ENCODE assay signal across 1 cellular context in genomic region chr2:135531231-135532197, GRCh38.
TF ChIP-seq lines count a peak whose summit lies in the region.

Gene R3HDM1 (plus strand): TSS chr2:135531484. CDS start chr2:135604846, 73,362 bp downstream.

TF ChIP-seq in K562, 482 proteins besides CTCF, POLR2A, EP300 and RAD21 (continued from another document and continues in another):
- TF ChIP-seq KAT7 (CRISPR knock-in tag; IDR thresholded peaks at IDR 0.05; ENCODE audit: borderline replicate concordance), result 0 out of 2 replicates have a peak, but pooled peaks have one; percentile 22
- TF ChIP-seq RBBP5 (IDR thresholded peaks at IDR 0.05; ENCODE audit: borderline replicate concordance, insufficient read depth, low read length, poor library complexity, severe bottlenecking), result peak; percentile 93
- no peak for TF ChIP-seq ETS2 (tag; IDR thresholded peaks at IDR 0.05; ENCODE audit: borderline replicate concordance, poor library complexity, severe bottlenecking)
- TF ChIP-seq ZNF589 (CRISPR knock-in tag; IDR thresholded peaks at IDR 0.05; ENCODE audit: low read depth), result no peak
- TF ChIP-seq SAP30 (IDR thresholded peaks at IDR 0.05; ENCODE audit: borderline replicate concordance, insufficient read depth, low read depth, low read length, poor library complexity, severe bottlenecking), result peak; percentile 54
- TF ChIP-seq, protein P1, sequence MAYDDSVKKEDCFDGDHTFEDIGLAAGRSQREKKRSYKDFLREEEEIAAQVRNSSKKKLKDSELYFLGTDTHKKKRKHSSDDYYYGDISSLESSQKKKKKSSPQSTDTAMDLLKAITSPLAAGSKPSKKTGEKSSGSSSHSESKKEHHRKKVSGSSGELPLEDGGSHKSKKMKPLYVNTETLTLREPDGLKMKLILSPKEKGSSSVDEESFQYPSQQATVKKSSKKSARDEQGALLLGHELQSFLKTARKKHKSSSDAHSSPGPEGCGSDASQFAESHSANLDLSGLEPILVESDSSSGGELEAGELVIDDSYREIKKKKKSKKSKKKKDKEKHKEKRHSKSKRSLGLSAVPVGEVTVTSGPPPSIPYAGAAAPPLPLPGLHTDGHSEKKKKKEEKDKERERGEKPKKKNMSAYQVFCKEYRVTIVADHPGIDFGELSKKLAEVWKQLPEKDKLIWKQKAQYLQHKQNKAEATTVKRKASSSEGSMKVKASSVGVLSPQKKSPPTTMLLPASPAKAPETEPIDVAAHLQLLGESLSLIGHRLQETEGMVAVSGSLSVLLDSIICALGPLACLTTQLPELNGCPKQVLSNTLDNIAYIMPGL (CRISPR knock-in tag; IDR thresholded peaks at IDR 0.05), result no peak
- TF ChIP-seq SRSF7 (optimal IDR thresholded peaks at IDR 0.05; ENCODE audit: low read depth, low read length), result no peak
- peak; percentile 16 for TF ChIP-seq SP1 (CRISPR knock-in tag; IDR thresholded peaks at IDR 0.05)
- no peak for TF ChIP-seq GABPB2 (CRISPR knock-in tag; conservative IDR thresholded peaks at IDR 0.05)
- no peak for TF ChIP-seq ZNF584 (CRISPR knock-in tag; IDR thresholded peaks at IDR 0.05; ENCODE audit: low read depth)
- TF ChIP-seq PURB (CRISPR knock-in tag; IDR thresholded peaks at IDR 0.05; ENCODE audit: low read depth), result no peak
- TF ChIP-seq, protein P2, sequence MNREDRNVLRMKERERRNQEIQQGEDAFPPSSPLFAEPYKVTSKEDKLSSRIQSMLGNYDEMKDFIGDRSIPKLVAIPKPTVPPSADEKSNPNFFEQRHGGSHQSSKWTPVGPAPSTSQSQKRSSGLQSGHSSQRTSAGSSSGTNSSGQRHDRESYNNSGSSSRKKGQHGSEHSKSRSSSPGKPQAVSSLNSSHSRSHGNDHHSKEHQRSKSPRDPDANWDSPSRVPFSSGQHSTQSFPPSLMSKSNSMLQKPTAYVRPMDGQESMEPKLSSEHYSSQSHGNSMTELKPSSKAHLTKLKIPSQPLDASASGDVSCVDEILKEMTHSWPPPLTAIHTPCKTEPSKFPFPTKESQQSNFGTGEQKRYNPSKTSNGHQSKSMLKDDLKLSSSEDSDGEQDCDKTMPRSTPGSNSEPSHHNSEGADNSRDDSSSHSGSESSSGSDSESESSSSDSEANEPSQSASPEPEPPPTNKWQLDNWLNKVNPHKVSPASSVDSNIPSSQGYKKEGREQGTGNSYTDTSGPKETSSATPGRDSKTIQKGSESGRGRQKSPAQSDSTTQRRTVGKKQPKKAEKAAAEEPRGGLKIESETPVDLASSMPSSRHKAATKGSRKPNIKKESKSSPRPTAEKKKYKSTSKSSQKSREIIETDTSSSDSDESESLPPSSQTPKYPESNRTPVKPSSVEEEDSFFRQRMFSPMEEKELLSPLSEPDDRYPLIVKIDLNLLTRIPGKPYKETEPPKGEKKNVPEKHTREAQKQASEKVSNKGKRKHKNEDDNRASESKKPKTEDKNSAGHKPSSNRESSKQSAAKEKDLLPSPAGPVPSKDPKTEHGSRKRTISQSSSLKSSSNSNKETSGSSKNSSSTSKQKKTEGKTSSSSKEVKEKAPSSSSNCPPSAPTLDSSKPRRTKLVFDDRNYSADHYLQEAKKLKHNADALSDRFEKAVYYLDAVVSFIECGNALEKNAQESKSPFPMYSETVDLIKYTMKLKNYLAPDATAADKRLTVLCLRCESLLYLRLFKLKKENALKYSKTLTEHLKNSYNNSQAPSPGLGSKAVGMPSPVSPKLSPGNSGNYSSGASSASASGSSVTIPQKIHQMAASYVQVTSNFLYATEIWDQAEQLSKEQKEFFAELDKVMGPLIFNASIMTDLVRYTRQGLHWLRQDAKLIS (CRISPR knock-in tag; IDR thresholded peaks at IDR 0.05), result peak; percentile 73; the same call in 1 of the 2 replicates
- no peak for TF ChIP-seq NR2C1 (IDR thresholded peaks at IDR 0.05)
- no peak for TF ChIP-seq NR2C1 (tag; IDR thresholded peaks at IDR 0.05)
- TF ChIP-seq HOMEZ (CRISPR knock-in tag; IDR thresholded peaks at IDR 0.05), result no peak
- 0 out of 2 replicates have a peak, but pooled peaks have one; percentile 63 for TF ChIP-seq ZBTB17 (CRISPR knock-in tag; IDR thresholded peaks at IDR 0.05)
- no peak for TF ChIP-seq SIX5 (IDR thresholded peaks at IDR 0.05; ENCODE audit: borderline replicate concordance in 1 of 2, insufficient read depth in 1 of 2, low read depth in 1 of 2, low read length in 2 of 2)
- no peak for TF ChIP-seq ZNF764 (CRISPR knock-in tag; IDR thresholded peaks at IDR 0.05; ENCODE audit: low read depth)
- TF ChIP-seq, protein P3, sequence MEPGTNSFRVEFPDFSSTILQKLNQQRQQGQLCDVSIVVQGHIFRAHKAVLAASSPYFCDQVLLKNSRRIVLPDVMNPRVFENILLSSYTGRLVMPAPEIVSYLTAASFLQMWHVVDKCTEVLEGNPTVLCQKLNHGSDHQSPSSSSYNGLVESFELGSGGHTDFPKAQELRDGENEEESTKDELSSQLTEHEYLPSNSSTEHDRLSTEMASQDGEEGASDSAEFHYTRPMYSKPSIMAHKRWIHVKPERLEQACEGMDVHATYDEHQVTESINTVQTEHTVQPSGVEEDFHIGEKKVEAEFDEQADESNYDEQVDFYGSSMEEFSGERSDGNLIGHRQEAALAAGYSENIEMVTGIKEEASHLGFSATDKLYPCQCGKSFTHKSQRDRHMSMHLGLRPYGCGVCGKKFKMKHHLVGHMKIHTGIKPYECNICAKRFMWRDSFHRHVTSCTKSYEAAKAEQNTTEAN (CRISPR knock-in tag; IDR thresholded peaks at IDR 0.05), result no peak
- TF ChIP-seq LCOR (CRISPR knock-in tag; IDR thresholded peaks at IDR 0.05), result peak; percentile 27; the same call in 1 of the 2 replicates
- no peak for TF ChIP-seq HBP1 (CRISPR knock-in tag; IDR thresholded peaks at IDR 0.05)
- TF ChIP-seq FOS (IDR thresholded peaks at IDR 0.05; ENCODE audit: extremely low read depth, insufficient read length), result peak; percentile 84
- TF ChIP-seq MYNN (IDR thresholded peaks at IDR 0.05), result no peak
- no peak for TF ChIP-seq MYNN (CRISPR knock-in tag; IDR thresholded peaks at IDR 0.05)
- TF ChIP-seq, protein P4, sequence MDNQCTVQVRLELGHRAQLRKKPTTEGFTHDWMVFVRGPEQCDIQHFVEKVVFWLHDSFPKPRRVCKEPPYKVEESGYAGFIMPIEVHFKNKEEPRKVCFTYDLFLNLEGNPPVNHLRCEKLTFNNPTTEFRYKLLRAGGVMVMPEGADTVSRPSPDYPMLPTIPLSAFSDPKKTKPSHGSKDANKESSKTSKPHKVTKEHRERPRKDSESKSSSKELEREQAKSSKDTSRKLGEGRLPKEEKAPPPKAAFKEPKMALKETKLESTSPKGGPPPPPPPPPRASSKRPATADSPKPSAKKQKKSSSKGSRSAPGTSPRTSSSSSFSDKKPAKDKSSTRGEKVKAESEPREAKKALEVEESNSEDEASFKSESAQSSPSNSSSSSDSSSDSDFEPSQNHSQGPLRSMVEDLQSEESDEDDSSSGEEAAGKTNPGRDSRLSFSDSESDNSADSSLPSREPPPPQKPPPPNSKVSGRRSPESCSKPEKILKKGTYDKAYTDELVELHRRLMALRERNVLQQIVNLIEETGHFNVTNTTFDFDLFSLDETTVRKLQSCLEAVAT (IDR thresholded peaks at IDR 0.05), result peak in 1 of 2 experiments; percentile 64; a peak in 1 of 4 replicates
- TF ChIP-seq MEIS2 (IDR thresholded peaks at IDR 0.05; ENCODE audit: partially characterized antibody), result peak; percentile 26
- TF ChIP-seq POLR2AphosphoS2 (IDR thresholded peaks at IDR 0.05; ENCODE audit: low read length), result no peak
- TF ChIP-seq RBM25 (IDR thresholded peaks at IDR 0.05; ENCODE audit: low read depth, low read length, severe bottlenecking), result peak; percentile 85
- no peak for TF ChIP-seq HIVEP1 (CRISPR knock-in tag; IDR thresholded peaks at IDR 0.05)
- TF ChIP-seq MNT (conservative IDR thresholded peaks at IDR 0.05), result no peak
- no peak for TF ChIP-seq SPI1 (IDR thresholded peaks at IDR 0.05; ENCODE audit: borderline replicate concordance, low read depth, low read length)
- TF ChIP-seq E2F1 (CRISPR knock-in tag; IDR thresholded peaks at IDR 0.05), result no peak
- TF ChIP-seq, protein P5, sequence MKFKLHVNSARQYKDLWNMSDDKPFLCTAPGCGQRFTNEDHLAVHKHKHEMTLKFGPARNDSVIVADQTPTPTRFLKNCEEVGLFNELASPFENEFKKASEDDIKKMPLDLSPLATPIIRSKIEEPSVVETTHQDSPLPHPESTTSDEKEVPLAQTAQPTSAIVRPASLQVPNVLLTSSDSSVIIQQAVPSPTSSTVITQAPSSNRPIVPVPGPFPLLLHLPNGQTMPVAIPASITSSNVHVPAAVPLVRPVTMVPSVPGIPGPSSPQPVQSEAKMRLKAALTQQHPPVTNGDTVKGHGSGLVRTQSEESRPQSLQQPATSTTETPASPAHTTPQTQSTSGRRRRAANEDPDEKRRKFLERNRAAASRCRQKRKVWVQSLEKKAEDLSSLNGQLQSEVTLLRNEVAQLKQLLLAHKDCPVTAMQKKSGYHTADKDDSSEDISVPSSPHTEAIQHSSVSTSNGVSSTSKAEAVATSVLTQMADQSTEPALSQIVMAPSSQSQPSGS (CRISPR knock-in tag; IDR thresholded peaks at IDR 0.05), result no peak
- no peak for TF ChIP-seq MAFG (tag; conservative IDR thresholded peaks at IDR 0.05)
- TF ChIP-seq TAF15 (IDR thresholded peaks at IDR 0.05; ENCODE audit: low read depth, low read length), result no peak
- no peak for TF ChIP-seq ZNF609 (CRISPR knock-in tag; IDR thresholded peaks at IDR 0.05; ENCODE audit: borderline replicate concordance)
- TF ChIP-seq NUFIP1 (IDR thresholded peaks at IDR 0.05; ENCODE audit: partially characterized antibody), result no peak
- TF ChIP-seq L3MBTL2 (IDR thresholded peaks at IDR 0.05), result peak; percentile 62; the same call in 1 of the 2 replicates
- peak; percentile 78 for TF ChIP-seq RBFOX2 (IDR thresholded peaks at IDR 0.05; ENCODE audit: low read depth, low read length)
